12 cellular contexts compared by ENCODE assay signal in genomic region chrX:9997524-9997923, GRCh38. TPM values are rescaled to one million over a fixed set of nuclear protein-coding genes. Genes with fewer than 3 reads are reported as not detected.
DNase-seq lines count a peak whose midpoint lies in the region; ATAC-seq, FAIRE-seq and TF ChIP-seq lines count a peak whose summit lies in the region.
"Had no signal": no experiment of that assay in that cellular context is flagged by ENCODE, and none has a peak within 500 bp of the region (broad histone marks: within the 10 kb centered on the region; RNA-seq: fewer than 3 reads in every experiment).

No MANE protein-coding gene starts in this region.

- DNase-seq in heart left ventricle (peak in 1 of 5 donors; percentile 45), cardiac septum (ENCODE audit: low spot score) (no peak), cerebellar cortex (ENCODE audit: low spot score) (peak; percentile 37), upper lobe of right lung (no peak), small intestine (no peak), NCI-H2107 treated with DMSO at 0.1 percent for 48 hours (lab: John Stamatoyannopoulos, UW; ENCODE audit: unreplicated experiment) (no peak), hepatic stellate cell (ENCODE audit: low spot score) (no peak)
- DNase-seq: immature natural killer cell, NCI-H524 treated with DMSO at 0.1 percent for 48 hours had no signal

- H3K36me3 Mint-ChIP-seq in T-helper 1 cell treated with Interleukin-12 subunit alpha and Interleukin-12 subunit beta and Interleukin-4 antibody, amounts not matched to agents 30 μg/mL and 1 μg/mL, for 36 hours (ENCODE audit: low read depth), result no peaks in the 10 kb centered on the region
- H3K36me3 Mint-ChIP-seq: immature natural killer cell had no signal

- H3K4me1 ChIP-seq in heart left ventricle (peaks cover 0 to 5% (median 0%) of the 10 kb centered on the region in 12 donors), upper lobe of right lung (no peaks in the 10 kb centered on the region), small intestine (ENCODE audit: control insufficient read depth in 2 of 2, insufficient read depth in 1 of 2, low read depth in 1 of 2, low read length in 1 of 2) (no peaks in the 10 kb centered on the region)

- TF ChIP-seq CTCF in heart left ventricle (IDR thresholded peaks at IDR 0.05) (no peak), upper lobe of right lung (IDR thresholded peaks at IDR 0.05) (no peak)

- no peak overlapping the region for H3K27ac ChIP-seq in heart left ventricle
- H3K27ac ChIP-seq in upper lobe of right lung, result no peak overlapping the region
- H3K27ac ChIP-seq in small intestine (ENCODE audit: low read depth in 1 of 2, low read length in 1 of 2), result no peak overlapping the region

- WGBS in heart left ventricle, 4 donors, result 77 to 84% (median 80%) methylated on average over 8 of the region's 8 CpGs
- WGBS in small intestine, 3 donors, result 73 to 81% (median 74%) methylated on average over 8 of the region's 8 CpGs

- H3K4me3 ChIP-seq in heart left ventricle, result no peak overlapping the region
- no peak overlapping the region for H3K4me3 ChIP-seq in upper lobe of right lung
- H3K4me3 ChIP-seq in small intestine (ENCODE audit: low read depth in 1 of 2, low read length in 2 of 2), result no peak overlapping the region
- H3K4me3 ChIP-seq: K562 had no signal

- H3K9me3 Mint-ChIP-seq in T-helper 1 cell treated with Interleukin-12 subunit alpha and Interleukin-12 subunit beta and Interleukin-4 antibody, amounts not matched to agents 30 μg/mL and 1 μg/mL, for 36 hours, result no peaks in the 10 kb centered on the region

- no peak overlapping the region for H3K4me3 Mint-ChIP-seq in T-helper 1 cell treated with Interleukin-12 subunit alpha and Interleukin-12 subunit beta and Interleukin-4 antibody, amounts not matched to agents 30 μg/mL and 1 μg/mL, for 36 hours
- H3K4me3 Mint-ChIP-seq: immature natural killer cell had no signal

- H3K9me3 ChIP-seq in heart left ventricle (no peaks in the 10 kb centered on the region), upper lobe of right lung (no peaks in the 10 kb centered on the region), small intestine (ENCODE audit: control insufficient read depth, low read depth) (no peaks in the 10 kb centered on the region)

- peak overlapping the region; percentile 75 for H3K27ac Mint-ChIP-seq in T-helper 1 cell treated with Interleukin-12 subunit alpha and Interleukin-12 subunit beta and Interleukin-4 antibody, amounts not matched to agents 30 μg/mL and 1 μg/mL, for 36 hours
- H3K27ac Mint-ChIP-seq: immature natural killer cell had no signal

- TF ChIP-seq POLR2A in heart left ventricle (IDR thresholded peaks at IDR 0.05), result no peak

- no peaks in the 10 kb centered on the region for H3K27me3 Mint-ChIP-seq in T-helper 1 cell treated with Interleukin-12 subunit alpha and Interleukin-12 subunit beta and Interleukin-4 antibody, amounts not matched to agents 30 μg/mL and 1 μg/mL, for 36 hours (ENCODE audit: low read depth)

- H3K36me3 ChIP-seq in heart left ventricle (no peaks in the 10 kb centered on the region), upper lobe of right lung (no peaks in the 10 kb centered on the region), small intestine (ENCODE audit: control insufficient read depth in 2 of 2, insufficient read depth in 2 of 2, low read length in 2 of 2) (no peaks in the 10 kb centered on the region)

- intact Hi-C loops in heart left ventricle (cut with DNase I), result loop anchor here in 7 of 10 donors (2.0 to 10.0 kb wide), 6 partner anchors 110 to 125 kb away; no protein-coding TSS in a partner anchor
- intact Hi-C loops in cardiac septum (cut with DNase I), result no loop called here
- intact Hi-C loops in upper lobe of right lung (cut with DNase I), result no loop called here

- no peaks in the 10 kb centered on the region for H3K27me3 ChIP-seq in heart left ventricle
- H3K27me3 ChIP-seq in upper lobe of right lung, result no peaks in the 10 kb centered on the region
- H3K27me3 ChIP-seq in small intestine (ENCODE audit: control insufficient read depth in 2 of 2, insufficient read depth in 2 of 2, low read length in 2 of 2), result no peaks in the 10 kb centered on the region

- FAIRE-seq in small intestine (lab: Jason Lieb, UNC), result no peak
- FAIRE-seq: endothelial cell of umbilical vein, K562 had no signal

- H3K4me1 Mint-ChIP-seq in T-helper 1 cell treated with Interleukin-12 subunit alpha and Interleukin-12 subunit beta and Interleukin-4 antibody, amounts not matched to agents 30 μg/mL and 1 μg/mL, for 36 hours (ENCODE audit: low read depth), result peaks cover 16% of the 10 kb centered on the region
- H3K4me1 Mint-ChIP-seq: immature natural killer cell had no signal

- ATAC-seq in heart left ventricle (peak; percentile 59 to 88 (median 76)), upper lobe of right lung (peak; percentile 72)
- ATAC-seq: K562 had no signal

RNA-seq across cellular contexts. Expression of gene CLDN34, which starts 30.4 kb away (rescaled TPM):
- total RNA-seq in heart left ventricle, result not detected
- polyA plus RNA-seq in heart left ventricle, result not detected
- not detected for total RNA-seq in cardiac septum
- 0.55 TPM for total RNA-seq in upper lobe of right lung
- not detected for polyA plus RNA-seq in small intestine
- total RNA-seq: K562 had no signal
- polyA plus RNA-seq: immature natural killer cell, K562 had no signal

Comparison
In these comparisons a context has a peak if more than half of its experiments do, and no peak if none do; other contexts are left out.
1. intact Hi-C loops: an anchor here in heart left ventricle (2.0 to 10.0 kb wide); none called in cardiac septum and upper lobe of right lung.